1 cellular context compared by ENCODE assay signal in genomic region chr10:101939718-101940117, GRCh38.
TF ChIP-seq lines count a peak whose summit lies in the region.

No MANE protein-coding gene starts in this region.

TF ChIP-seq in IMR-90, 13 proteins besides CTCF, POLR2A, EP300 and RAD21 (continued from another document):
- no peak for TF ChIP-seq MAFK (IDR thresholded peaks at IDR 0.05; ENCODE audit: low read depth, low read length)
- TF ChIP-seq ELK1 (IDR thresholded peaks at IDR 0.05; ENCODE audit: borderline replicate concordance, low read depth, low read length): no peak
- TF ChIP-seq CHD1 (IDR thresholded peaks at IDR 0.05; ENCODE audit: low read depth, low read length): no peak
- TF ChIP-seq USF2 (IDR thresholded peaks at IDR 0.05; ENCODE audit: low read depth, low read length): no peak
- TF ChIP-seq NFE2L2 (IDR thresholded peaks at IDR 0.05; ENCODE audit: low read depth, low read length): no peak
